8 cellular contexts compared by ENCODE assay signal in genomic region chr5:131380232-131380631, GRCh38.
DNase-seq lines count a peak whose midpoint lies in the region; ATAC-seq and TF ChIP-seq lines count a peak whose summit lies in the region.
"Not testable (repeated sequence)": the region's sequence is repeated elsewhere in the genome, so short reads cannot be mapped to it uniquely, and the experiment has no call there.

No MANE protein-coding gene starts in this region.

- H3K4me1 ChIP-seq in CD8-positive, alpha-beta T cell (ENCODE audit: insufficient read depth, low read length): peaks cover 87% of the 10 kb centered on the region
- H3K4me1 ChIP-seq in MM.1S (ENCODE audit: low read length): peaks cover 76% of the 10 kb centered on the region
- H3K4me1 ChIP-seq in skeletal muscle tissue (ENCODE audit: control insufficient read depth in 3 of 3, insufficient read depth in 3 of 3, low read length in 3 of 3): not testable (repeated sequence)
- H3K4me1 ChIP-seq in vagina: peaks cover 16% of the 10 kb centered on the region

- peak overlapping the region; percentile 71 for H3K4me2 ChIP-seq in MM.1S (ENCODE audit: low read depth, low read length)

- peak overlapping the region; percentile 97 for H3K27ac Mint-ChIP-seq in CD8-positive, alpha-beta T cell
- H3K27ac Mint-ChIP-seq in activated CD4-positive, alpha-beta T cell treated with anti-CD3 and anti-CD28 coated beads for 36 hours: peak overlapping the region; percentile 99
- peak overlapping the region; percentile 93 for H3K27ac Mint-ChIP-seq in activated naive CD8-positive, alpha-beta T cell treated with anti-CD3 and anti-CD28 coated beads for 36 hours
- peak overlapping the region; percentile 93 for H3K27ac Mint-ChIP-seq in endothelial cell (ENCODE audit: unreplicated experiment)

- peaks cover 69% of the 10 kb centered on the region for H3K79me2 ChIP-seq in MM.1S (ENCODE audit: low read length)

- intact Hi-C loops in CD8-positive, alpha-beta T cell (cut with DNase I, micrococcal nuclease): loop anchor here (2.0 to 5.0 kb wide), 6 partner anchors 21 to 128 kb away; no protein-coding TSS in a partner anchor
- intact Hi-C loops in activated CD4-positive, alpha-beta T cell treated with anti-CD3 and anti-CD28 coated beads for 36 hours (cut with DNase I, micrococcal nuclease): loop anchor here in 1 of 2 experiments (5.0 kb wide), 2 partner anchors 37 to 58 kb away; no protein-coding TSS in a partner anchor
- intact Hi-C loops in vagina (cut with DNase I): not testable (repeated sequence)

- H3K36me3 ChIP-seq in CD8-positive, alpha-beta T cell (ENCODE audit: insufficient read depth, low read length); MM.1S (replicated peaks; ENCODE audit: insufficient read depth, low read length); skeletal muscle tissue (ENCODE audit: control insufficient read depth in 3 of 3, insufficient read depth in 3 of 3, low read length in 3 of 3); vagina: not testable (repeated sequence)

- H3K27me3 Mint-ChIP-seq in CD8-positive, alpha-beta T cell (ENCODE audit: low read depth); activated CD4-positive, alpha-beta T cell treated with anti-CD3 and anti-CD28 coated beads for 36 hours; activated naive CD8-positive, alpha-beta T cell treated with anti-CD3 and anti-CD28 coated beads for 36 hours; endothelial cell (ENCODE audit: unreplicated experiment): not testable (repeated sequence)

- H3K27ac ChIP-seq in CD8-positive, alpha-beta T cell (ENCODE audit: low read depth, low read length): peak overlapping the region; percentile 94
- peak overlapping the region; percentile 93 for H3K27ac ChIP-seq in MM.1S (ENCODE audit: low read length)
- H3K27ac ChIP-seq in skeletal muscle tissue (ENCODE audit: low read depth, low read length): peak overlapping the region; percentile 78
- H3K27ac ChIP-seq in vagina: peak overlapping the region; percentile 35

- not testable (repeated sequence) for H4K20me1 ChIP-seq in MM.1S (ENCODE audit: insufficient read depth, low read length)

- not testable (repeated sequence) for H3K9me2 ChIP-seq in MM.1S (replicated peaks; ENCODE audit: insufficient read depth, low read length)

- not testable (repeated sequence) for H3K9me3 ChIP-seq in CD8-positive, alpha-beta T cell (ENCODE audit: low read length); MM.1S (replicated peaks; ENCODE audit: insufficient read depth, low read length); skeletal muscle tissue (ENCODE audit: control insufficient read depth in 3 of 3, low read length in 3 of 3); vagina

- not testable (repeated sequence) for TF ChIP-seq CTCF in CD8-positive, alpha-beta T cell (IDR thresholded peaks at IDR 0.05); MM.1S (IDR thresholded peaks at IDR 0.05; ENCODE audit: low read length); endothelial cell (IDR thresholded peaks at IDR 0.05; ENCODE audit: unreplicated experiment); vagina (IDR thresholded peaks at IDR 0.05)

- CTCF ChIA-PET in CD8-positive, alpha-beta T cell (lab: Charles Lee): interaction anchor here (8.1 kb wide), 1 partner anchor 116 kb away, joined by 87 read pairs; the partner anchor contains the start of gene CDC42SE2
- CTCF ChIA-PET in activated CD4-positive, alpha-beta T cell treated with anti-CD3 and anti-CD28 coated beads for 36 hours (lab: Charles Lee): interaction anchor here (5.9 kb wide), 1 partner anchor 116 kb away, joined by 46 read pairs; the partner anchor contains the start of gene CDC42SE2

- H3K9ac ChIP-seq in MM.1S (ENCODE audit: low read length): peak overlapping the region; percentile 60
- not testable (repeated sequence) for H3K9ac ChIP-seq in skeletal muscle tissue (ENCODE audit: low read depth in 1 of 3, low read length in 3 of 3)

- not testable (repeated sequence) for TF ChIP-seq POLR2A in vagina (IDR thresholded peaks at IDR 0.05)

- POLR2A ChIA-PET in CD8-positive, alpha-beta T cell (lab: Charles Lee): interaction anchor here (6.7 kb wide), 1 partner anchor 116 kb away, joined by 95 read pairs; the partner anchor contains the start of gene CDC42SE2
- POLR2A ChIA-PET in activated CD4-positive, alpha-beta T cell treated with anti-CD3 and anti-CD28 coated beads for 36 hours (lab: Charles Lee): not testable (repeated sequence)

- H3K4me1 Mint-ChIP-seq in CD8-positive, alpha-beta T cell (ENCODE audit: low read depth): peaks cover 90% of the 10 kb centered on the region
- H3K4me1 Mint-ChIP-seq in activated CD4-positive, alpha-beta T cell treated with anti-CD3 and anti-CD28 coated beads for 36 hours: peaks cover 97% of the 10 kb centered on the region
- H3K4me1 Mint-ChIP-seq in activated naive CD8-positive, alpha-beta T cell treated with anti-CD3 and anti-CD28 coated beads for 36 hours: peaks cover 86% of the 10 kb centered on the region
- H3K4me1 Mint-ChIP-seq in endothelial cell (ENCODE audit: unreplicated experiment): peaks cover 43% of the 10 kb centered on the region

- H2AFZ ChIP-seq in MM.1S (ENCODE audit: low read length): not testable (repeated sequence)

- peaks cover 41% of the 10 kb centered on the region for H3K36me3 Mint-ChIP-seq in CD8-positive, alpha-beta T cell
- peaks cover 45% of the 10 kb centered on the region for H3K36me3 Mint-ChIP-seq in activated CD4-positive, alpha-beta T cell treated with anti-CD3 and anti-CD28 coated beads for 36 hours (ENCODE audit: low read depth)
- H3K36me3 Mint-ChIP-seq in activated naive CD8-positive, alpha-beta T cell treated with anti-CD3 and anti-CD28 coated beads for 36 hours: peaks cover 56% of the 10 kb centered on the region
- not testable (repeated sequence) for H3K36me3 Mint-ChIP-seq in endothelial cell (ENCODE audit: low read depth, unreplicated experiment)

- not testable (repeated sequence) for H3K9me3 Mint-ChIP-seq in CD8-positive, alpha-beta T cell; activated CD4-positive, alpha-beta T cell treated with anti-CD3 and anti-CD28 coated beads for 36 hours (ENCODE audit: low read depth); activated naive CD8-positive, alpha-beta T cell treated with anti-CD3 and anti-CD28 coated beads for 36 hours; endothelial cell (ENCODE audit: unreplicated experiment)

- not testable (repeated sequence) for DNase-seq in CD8-positive, alpha-beta T cell; MM.1S; activated CD4-positive, alpha-beta T cell treated with anti-CD3 and anti-CD28 coated beads for 36 hours; activated naive CD8-positive, alpha-beta T cell treated with anti-CD3 and anti-CD28 coated beads for 36 hours; endothelial cell (ENCODE audit: low spot score); vagina (ENCODE audit: extremely low spot score in 2 of 2)
- peak; percentile 28 to 37 for DNase-seq in lung microvascular endothelial cell (ENCODE audit: low read depth in 2 of 2)

- peaks cover 65% of the 10 kb centered on the region for H3F3A ChIP-seq in MM.1S (ENCODE audit: insufficient read depth, low read length)

- not testable (repeated sequence) for H3K27me3 ChIP-seq in CD8-positive, alpha-beta T cell (ENCODE audit: insufficient read depth, low read length); MM.1S (replicated peaks; ENCODE audit: insufficient read depth, low read length); skeletal muscle tissue (ENCODE audit: control insufficient read depth in 3 of 3, insufficient read depth in 3 of 3, low read length in 3 of 3); vagina

- ATAC-seq in CD8-positive, alpha-beta T cell; activated CD4-positive, alpha-beta T cell treated with anti-CD3 and anti-CD28 coated beads for 36 hours: not testable (repeated sequence)

- not testable (repeated sequence) for H3K4me3 Mint-ChIP-seq in CD8-positive, alpha-beta T cell; endothelial cell (ENCODE audit: unreplicated experiment)
- H3K4me3 Mint-ChIP-seq in activated CD4-positive, alpha-beta T cell treated with anti-CD3 and anti-CD28 coated beads for 36 hours: peak overlapping the region; percentile 48
- peak overlapping the region; percentile 40 for H3K4me3 Mint-ChIP-seq in activated naive CD8-positive, alpha-beta T cell treated with anti-CD3 and anti-CD28 coated beads for 36 hours

- not testable (repeated sequence) for H3K4me3 ChIP-seq in CD8-positive, alpha-beta T cell (ENCODE audit: low read depth, low read length); MM.1S (ENCODE audit: low read length); skeletal muscle tissue (ENCODE audit: low read length in 3 of 3); vagina

Comparison
In these comparisons a context has a peak if more than half of its experiments do, and no peak if none do; other contexts are left out.
1. H3K27ac ChIP-seq: peak in every context shown above with its lines; median percentile 94 in CD8-positive, alpha-beta T cell; 93 in MM.1S; 78 in skeletal muscle tissue; 35 in vagina.